In genomic region chr4:8176547-8177399, GRCh38 we compare ENCODE assay signal across 8 cellular contexts. TPM values are rescaled to one million over a fixed set of nuclear protein-coding genes. Genes with fewer than 3 reads are reported as not detected.
DNase-seq lines count a peak whose midpoint lies in the region; ATAC-seq, FAIRE-seq and TF ChIP-seq lines count a peak whose summit lies in the region.

No MANE protein-coding gene starts in this region.

- H3K9ac ChIP-seq in fibroblast of lung (ENCODE audit: insufficient read depth, low read length), result no peak overlapping the region

- no peak for TF ChIP-seq POLR2A in GM12891 (IDR thresholded peaks at IDR 0.05; ENCODE audit: low read depth, low read length)

- ATAC-seq in HG02763 (IDR thresholded peaks at IDR 0.05; ENCODE audit: unreplicated experiment) (peak; percentile 45), HG03457 (IDR thresholded peaks at IDR 0.05; ENCODE audit: unreplicated experiment) (no peak)

- no peaks in the 10 kb centered on the region for H3K27me3 Mint-ChIP-seq in activated CD4-positive, alpha-beta T cell treated with anti-CD3 and anti-CD28 coated beads, Interleukin-2, amount 10 ng/mL, durations not matched to agents 7 days and 5 days

- H2AFZ ChIP-seq in fibroblast of lung (ENCODE audit: low read length) (no peak overlapping the region), osteoblast (ENCODE audit: low read length) (peak overlapping the region; percentile 24)

- no peaks in the 10 kb centered on the region for H3K36me3 ChIP-seq in fibroblast of lung (ENCODE audit: control insufficient read depth, insufficient read depth, low read length)
- no peaks in the 10 kb centered on the region for H3K36me3 ChIP-seq in osteoblast (ENCODE audit: insufficient read depth, low read length)

- H3K9me3 Mint-ChIP-seq in activated CD4-positive, alpha-beta T cell treated with anti-CD3 and anti-CD28 coated beads, Interleukin-2, amount 10 ng/mL, durations not matched to agents 7 days and 5 days, result no peaks in the 10 kb centered on the region

- H3K4me3 Mint-ChIP-seq in activated CD4-positive, alpha-beta T cell treated with anti-CD3 and anti-CD28 coated beads, Interleukin-2, amount 10 ng/mL, durations not matched to agents 7 days and 5 days, result no peak overlapping the region

- CTCF ChIA-PET in activated CD4-positive, alpha-beta T cell treated with anti-CD3 and anti-CD28 coated beads, Interleukin-2, amount 10 ng/mL, durations not matched to agents 7 days and 5 days (lab: Charles Lee), result interaction anchor here (0.6 to 1.9 kb wide), 16 partner anchors 9 to 259 kb away, joined by 3 to 7 read pairs (median 4); partner anchors contain the start of genes ABLIM2 and SH3TC1

- POLR2A ChIA-PET in activated CD4-positive, alpha-beta T cell treated with anti-CD3 and anti-CD28 coated beads, Interleukin-2, amount 10 ng/mL, durations not matched to agents 7 days and 5 days (lab: Charles Lee), result interaction anchor here (0.6 kb wide), 1 partner anchor 17 kb away, joined by 3 read pairs; no protein-coding TSS in a partner anchor

- H3K79me2 ChIP-seq in fibroblast of lung (ENCODE audit: control insufficient read depth, insufficient read depth, low read length) (no peaks in the 10 kb centered on the region), osteoblast (ENCODE audit: insufficient read depth, low read length) (no peaks in the 10 kb centered on the region)

- H3K9me3 ChIP-seq in fibroblast of lung (ENCODE audit: control insufficient read depth, insufficient read depth, low read depth, low read length), result no peaks in the 10 kb centered on the region
- no peaks in the 10 kb centered on the region for H3K9me3 ChIP-seq in osteoblast (ENCODE audit: low read depth, low read length)

- peaks cover under 1% of the 10 kb centered on the region for H3K27me3 ChIP-seq in fibroblast of lung (ENCODE audit: control insufficient read depth, insufficient read depth, low read length)
- H3K27me3 ChIP-seq in osteoblast (ENCODE audit: insufficient read depth, low read length), result peaks cover 15% of the 10 kb centered on the region

- H3K27ac ChIP-seq in fibroblast of lung (ENCODE audit: insufficient read depth, low read length) (no peak overlapping the region), osteoblast (ENCODE audit: low read depth, low read length) (no peak overlapping the region)

- peak; percentile 59 for DNase-seq in Ammon's horn (ENCODE audit: low spot score)
- DNase-seq in GM12891 (ENCODE audit: insufficient read length, low spot score), result peak; percentile 72
- DNase-seq in NCI-H1694 treated with DMSO at 0.1 percent for 48 hours (lab: John Stamatoyannopoulos, UW), result peak; percentile 61
- DNase-seq in activated CD4-positive, alpha-beta T cell treated with anti-CD3 and anti-CD28 coated beads, Interleukin-2, amount 10 ng/mL, durations not matched to agents 7 days and 5 days, result peak; percentile 53
- DNase-seq in fibroblast of lung (ENCODE audit: low read depth in 2 of 2), result peak; percentile 38 to 63
- DNase-seq in osteoblast (ENCODE audit: insufficient read length, low spot score, missing footprints), result peak; percentile 97

- H3K4me3 ChIP-seq in fibroblast of lung (replicated peaks in 1 of 4; ENCODE audit: control extremely low read depth in 1 of 4, insufficient read depth in 1 of 4, low read depth in 3 of 4, low read length in 4 of 4) (no peak overlapping the region), osteoblast (ENCODE audit: insufficient read depth, low read length) (no peak overlapping the region)

- no peak overlapping the region for H3K27ac Mint-ChIP-seq in activated CD4-positive, alpha-beta T cell treated with anti-CD3 and anti-CD28 coated beads, Interleukin-2, amount 10 ng/mL, durations not matched to agents 7 days and 5 days

- peak; percentile 77 to 93 for TF ChIP-seq CTCF in fibroblast of lung (conservative IDR thresholded peaks at IDR 0.05 in 1 of 2, IDR thresholded peaks at IDR 0.05 in 1 of 2; ENCODE audit: low read depth in 1 of 2, low read length in 2 of 2)
- peak; percentile 86 for TF ChIP-seq CTCF in osteoblast (IDR thresholded peaks at IDR 0.05; ENCODE audit: extremely low read depth, low read depth, low read length)

- H3K4me2 ChIP-seq in fibroblast of lung (ENCODE audit: extremely low read depth, insufficient read depth, low read length), result no peak overlapping the region
- H3K4me2 ChIP-seq in osteoblast (ENCODE audit: insufficient read depth, low read length), result no peak overlapping the region

- peak; percentile 90 for FAIRE-seq in GM12891 (lab: Jason Lieb, UNC)

- no peaks in the 10 kb centered on the region for H3K4me1 Mint-ChIP-seq in activated CD4-positive, alpha-beta T cell treated with anti-CD3 and anti-CD28 coated beads, Interleukin-2, amount 10 ng/mL, durations not matched to agents 7 days and 5 days

- H3K4me1 ChIP-seq in fibroblast of lung (ENCODE audit: control insufficient read depth, extremely low read depth, insufficient read depth, low read length) (no peaks in the 10 kb centered on the region), osteoblast (ENCODE audit: insufficient read depth, low read length) (no peaks in the 10 kb centered on the region)

- no peaks in the 10 kb centered on the region for H3K36me3 Mint-ChIP-seq in activated CD4-positive, alpha-beta T cell treated with anti-CD3 and anti-CD28 coated beads, Interleukin-2, amount 10 ng/mL, durations not matched to agents 7 days and 5 days (ENCODE audit: low read depth)

- no peaks in the 10 kb centered on the region for H4K20me1 ChIP-seq in fibroblast of lung (ENCODE audit: control insufficient read depth, extremely low read depth, insufficient read depth, low read length)
- H4K20me1 ChIP-seq in osteoblast (ENCODE audit: insufficient read depth, low read length), result no peaks in the 10 kb centered on the region

TF ChIP-seq in GM12891, 5 proteins besides CTCF, POLR2A, EP300 and RAD21:
- no peak for TF ChIP-seq TAF1 (IDR thresholded peaks at IDR 0.05; ENCODE audit: low read depth, low read length)
- no peak for TF ChIP-seq POLR2AphosphoS5 (IDR thresholded peaks at IDR 0.05; ENCODE audit: low read depth, low read length)
- no peak for TF ChIP-seq PAX5 (IDR thresholded peaks at IDR 0.05; ENCODE audit: insufficient read depth, low read length, severe bottlenecking)
- no peak for TF ChIP-seq POU2F2 (IDR thresholded peaks at IDR 0.05; ENCODE audit: low read depth, low read length)
- TF ChIP-seq SPI1 (IDR thresholded peaks at IDR 0.05; ENCODE audit: low read depth, low read length), result no peak

RNA-seq across cellular contexts. Expression of gene ABLIM2, which starts 18.2 kb away (rescaled TPM):
- polyA plus RNA-seq in GM12891 (2012; ENCODE audit: low read depth, missing spikeins), result 0.23 TPM
- total RNA-seq in activated CD4-positive, alpha-beta T cell treated with anti-CD3 and anti-CD28 coated beads, Interleukin-2, amount 10 ng/mL, durations not matched to agents 7 days and 5 days, result under 1 TPM; 0.30 to 0.79 TPM
- total RNA-seq in fibroblast of lung, result 0.26 and 0.66 TPM in 2 replicates
- 0.15 and 2.6 TPM in 2 replicates for polyA plus RNA-seq in fibroblast of lung
- polyA plus RNA-seq in fibroblast of lung (2012), result 0.10 and 3.5 TPM in 2 replicates
- polyA minus RNA-seq in fibroblast of lung (ENCODE audit: low replicate concordance), result 8.3 TPM in 1 of 2 replicates, not detected in the other
- total RNA-seq in osteoblast, result 0.29 and 0.36 TPM in 2 replicates

RNA-seq across cellular contexts. Expression of gene SH3TC1, which starts 22.3 kb away (rescaled TPM):
- 18.5 TPM for polyA plus RNA-seq in GM12891 (2012; ENCODE audit: low read depth, missing spikeins)
- total RNA-seq in activated CD4-positive, alpha-beta T cell treated with anti-CD3 and anti-CD28 coated beads, Interleukin-2, amount 10 ng/mL, durations not matched to agents 7 days and 5 days, result 10 to 100 TPM in 1 of 2 experiments, 1 to 10 TPM in 1; 8.2 to 10.8 TPM
- total RNA-seq in fibroblast of lung (3.9 and 11.6 TPM in 2 replicates), osteoblast (3.5 and 3.6 TPM in 2 replicates)
- polyA plus RNA-seq in fibroblast of lung, result 0.67 and 3.3 TPM in 2 replicates
- 1.4 and 7.9 TPM in 2 replicates for polyA plus RNA-seq in fibroblast of lung (2012)
- 4.5 and 15.2 TPM in 2 replicates for polyA minus RNA-seq in fibroblast of lung (ENCODE audit: low replicate concordance)
